Comparison of ENCODE assay signal across 8 cellular contexts in genomic region chr14:55191101-55191880, GRCh38. TPM values are rescaled to one million over a fixed set of nuclear protein-coding genes. Genes with fewer than 3 reads are reported as not detected.
A peak's percentile ranks its signal among the peaks of the same experiment; 100 is the strongest.
DNase-seq lines count a peak whose midpoint lies in the region; ATAC-seq lines count a peak whose summit lies in the region.

Gene DLGAP5 (minus strand): TSS chr14:55191585. CDS start chr14:55189179, 2,406 bp downstream.

- peak within 1 kb of the TSS; percentile 59 to 76 for H3K27ac Mint-ChIP-seq in effector memory CD8-positive, alpha-beta T cell

- peak; percentile 97 for DNase-seq in COR-L47 (lab: John Stamatoyannopoulos, UW)
- DNase-seq in HT1080 (ENCODE audit: low read depth) = peak; percentile 98
- peak; percentile 98 to 99 for DNase-seq in NOMO-1 (lab: John Stamatoyannopoulos, UW; ENCODE audit: unreplicated experiment in 2 of 2)
- peak; percentile 89 for DNase-seq in activated CD8-positive, alpha-beta memory T cell treated with anti-CD3 and anti-CD28 coated beads for 24 hours
- DNase-seq in effector memory CD8-positive, alpha-beta T cell = peak; percentile 81 to 83 (median 81)
- DNase-seq in medulla oblongata (ENCODE audit: extremely low spot score) = peak; percentile 99
- DNase-seq in stimulated activated CD4-positive, alpha-beta T cell treated with anti-CD3 and anti-CD28 coated beads, TNF-alpha, amount 100 ng/mL, for 48 hours (ENCODE audit: low read depth in 3 of 3) = peak; percentile 79 to 86 (median 84)

- peak; percentile 97 for ATAC-seq in GM21367 (IDR thresholded peaks at IDR 0.05; ENCODE audit: unreplicated experiment)
- peak; percentile 97 for ATAC-seq in effector memory CD8-positive, alpha-beta T cell (replicated peaks)

- H3K4me3 Mint-ChIP-seq in effector memory CD8-positive, alpha-beta T cell = peak within 1 kb of the TSS; percentile 83 to 88

- no peaks in the 10 kb centered on the region for H3K9me3 Mint-ChIP-seq in effector memory CD8-positive, alpha-beta T cell

- H3K27me3 Mint-ChIP-seq in effector memory CD8-positive, alpha-beta T cell = no peaks in the 10 kb centered on the region

- peaks cover 6% of the 10 kb centered on the region for H3K36me3 Mint-ChIP-seq in effector memory CD8-positive, alpha-beta T cell (ENCODE audit: insufficient read depth)

- peaks cover 7 to 13% of the 10 kb centered on the region in 2 donors for H3K4me1 Mint-ChIP-seq in effector memory CD8-positive, alpha-beta T cell (ENCODE audit: low read depth in 2 of 2)

RNA-seq across cellular contexts. Expression of gene DLGAP5, which starts in this region (rescaled TPM):
- 42.8 and 53.6 TPM in 2 replicates for total RNA-seq in HT1080 (2014; rRNA removed; shearing (Covaris generic))
- polyA plus RNA-seq in HT1080 (2015; cell fraction: cytosol; rRNA removed) = 42.3 and 46.3 TPM in 2 replicates
- polyA plus RNA-seq in HT1080 (2015; cell fraction: nucleus; rRNA removed) = 105 and 106 TPM in 2 replicates

Comparison
In these comparisons a context has a peak if more than half of its experiments do, and no peak if none do; other contexts are left out.
1. Peak in every context shown above with its lines: DNase-seq and ATAC-seq.